Comparison of ENCODE assay signal across 28 cellular contexts in genomic region chr17:12851901-12852435, GRCh38.
"Had no signal": no experiment of that assay in that cellular context is flagged by ENCODE, and none has a peak within 500 bp of the region (broad histone marks: within the 10 kb centered on the region; RNA-seq: fewer than 3 reads in every experiment).

No MANE protein-coding gene starts in this region.

- H3K36me3 ChIP-seq: adrenal gland, breast epithelium, SJCRH30 had no signal

- ATAC-seq: activated CD8-positive, alpha-beta T cell treated with anti-CD3 and anti-CD28 coated beads, Interleukin-2, amount 10 ng/mL, durations not matched to agents 7 days and 5 days; Panc1; SK-N-SH treated with all-trans-retinoic acid at 6 μM for 48 hours had no signal

- H3K27me3 ChIP-seq: adrenal gland, breast epithelium had no signal

- H3K4me3 ChIP-seq: adrenal gland, breast epithelium, SJCRH30 had no signal

- H3K27ac ChIP-seq: adrenal gland, breast epithelium, SJCRH30 had no signal

- H3K4me1 ChIP-seq: adrenal gland, breast epithelium, SJCRH30 had no signal

- DNase-seq: activated CD4-positive, alpha-beta T cell treated with anti-CD3 and anti-CD28 coated beads for 48 hours; activated CD4-positive, alpha-beta T cell treated with anti-CD3 and anti-CD28 coated beads, Interleukin-2, amount 50 U/mL, for 4 hours; activated CD4-positive, CD25-positive, alpha-beta regulatory T cell treated with anti-CD3 and anti-CD28 coated beads, Interleukin-2, amount 50 U/mL, for 72 hours; activated CD8-positive, alpha-beta memory T cell treated with anti-CD3 and anti-CD28 coated beads, Interleukin-2, amount 50 U/mL, for 48 hours; activated CD8-positive, alpha-beta T cell treated with anti-CD3 and anti-CD28 coated beads, Interleukin-2, amount 10 ng/mL, durations not matched to agents 7 days and 5 days; activated naive CD4-positive, alpha-beta T cell treated with anti-CD3 and anti-CD28 coated beads, Interleukin-2, amount 50 U/mL, for 16 hours; activated naive CD8-positive, alpha-beta T cell treated with anti-CD3 and anti-CD28 coated beads, Interleukin-2, amount 10 ng/mL, durations not matched to agents 7 days and 5 days; activated T-cell treated with anti-CD3 and anti-CD28 coated beads, Interleukin-2, amount 50 U/mL, for 1 hour; adrenal gland; anterior cingulate cortex; caudate nucleus; KG1; NCI-H1092; NCI-H1417; NCI-H1930; NCI-H2107; NCI-H2171 treated with DMSO at 0.1 percent for 48 hours; NCI-H226; NCI-H69; NK-92 treated with Interleukin-12 subunit alpha and Interleukin-12 subunit beta, amount 100 ng/mL, for 24 hours; OCI-M1; Right ventricle myocardium superior; RPMI8226; SJCRH30; SW 1271 had no signal

- H3K9me3 ChIP-seq: adrenal gland, breast epithelium, SJCRH30 had no signal
